In genomic region chr14:72000907-72001306, GRCh38 we compare ENCODE assay signal across 22 cellular contexts.
A peak's percentile ranks its signal among the peaks of the same experiment; 100 is the strongest.
DNase-seq lines count a peak whose midpoint lies in the region; ATAC-seq and TF ChIP-seq lines count a peak whose summit lies in the region.
"Had no signal": no experiment of that assay in that cellular context is flagged by ENCODE, and none has a peak within 500 bp of the region (broad histone marks: within the 10 kb centered on the region; RNA-seq: fewer than 3 reads in every experiment).

No MANE protein-coding gene starts in this region.

- H3K4me1 ChIP-seq in upper lobe of right lung: no peaks in the 10 kb centered on the region
- no peaks in the 10 kb centered on the region for H3K4me1 ChIP-seq in HAP-1
- H3K4me1 ChIP-seq: BLaER1 had no signal

- H3K9me3 ChIP-seq in upper lobe of right lung: no peaks in the 10 kb centered on the region
- no peaks in the 10 kb centered on the region for H3K9me3 ChIP-seq in HAP-1
- H3K9me3 ChIP-seq: BLaER1 had no signal

- ATAC-seq in upper lobe of right lung: peak; percentile 41
- ATAC-seq: activated naive CD8-positive, alpha-beta T cell treated with anti-CD3 and anti-CD28 coated beads, Interleukin-2, amount 50 U/mL, for 24 hours; effector memory CD8-positive, alpha-beta T cell had no signal

- intact Hi-C loops in upper lobe of right lung (cut with DNase I): no loop called here

- DNase-seq in SKM-1 treated with dmso at 0.1 percent for 144 hours (lab: John Stamatoyannopoulos, UW; ENCODE audit: unreplicated experiment) (peak; percentile 4), SKM-1 (lab: John Stamatoyannopoulos, UW; ENCODE audit: unreplicated experiment) (no peak), coronary artery (ENCODE audit: low spot score) (peak; percentile 76), medulla oblongata (ENCODE audit: extremely low spot score) (peak; percentile 73), upper lobe of right lung (peak; percentile 65), HAP-1 (ENCODE audit: low spot score in 2 of 2) (no peak), NCI-H69 (lab: John Stamatoyannopoulos, UW) (no peak), epidermal melanocyte (ENCODE audit: insufficient read length, low spot score) (no peak)
- DNase-seq: 8988T; activated CD8-positive, alpha-beta memory T cell treated with anti-CD3 and anti-CD28 coated beads for 24 hours; activated naive CD8-positive, alpha-beta T cell treated with anti-CD3 and anti-CD28 coated beads, Interleukin-2, amount 50 U/mL, for 24 hours; effector memory CD8-positive, alpha-beta T cell; GF-D8; NCI-H1092 treated with DMSO at 0.1 percent for 48 hours; NCI-H748 treated with DMSO at 0.1 percent for 48 hours; RPMI8226; stimulated activated CD4-positive, alpha-beta T cell treated with anti-CD3 and anti-CD28 coated beads, Interleukin-4, amount 100 ng/mL, for 4 hours; stimulated activated CD8-positive, alpha-beta memory T cell treated with anti-CD3 and anti-CD28 coated beads, Interleukin-4, amount 100 ng/mL, for 48 hours had no signal

- H3K27me3 ChIP-seq in upper lobe of right lung (no peaks in the 10 kb centered on the region), HAP-1 (ENCODE audit: low read depth) (no peaks in the 10 kb centered on the region)
- H3K27me3 ChIP-seq: BLaER1, cardiac muscle cell, hepatocyte had no signal

- TF ChIP-seq CTCF in coronary artery (IDR thresholded peaks at IDR 0.05) (no peak), upper lobe of right lung (IDR thresholded peaks at IDR 0.05) (no peak)

- H3K36me3 ChIP-seq in upper lobe of right lung (no peaks in the 10 kb centered on the region), HAP-1 (replicated peaks) (no peaks in the 10 kb centered on the region)
- H3K36me3 ChIP-seq: BLaER1, cardiac muscle cell had no signal

- H3K27ac ChIP-seq in coronary artery (peak overlapping the region; percentile 17 to 78), upper lobe of right lung (no peak overlapping the region)
- H3K27ac ChIP-seq: BLaER1, cardiac muscle cell, hepatocyte, VCaP had no signal

- H3K4me3 ChIP-seq in coronary artery (peak overlapping the region; percentile 57), upper lobe of right lung (no peak overlapping the region), HAP-1 (no peak overlapping the region)
- H3K4me3 ChIP-seq: BLaER1, cardiac muscle cell, hepatocyte had no signal

- in situ Hi-C loops in HAP-1 (cut with MboI; ENCODE audit: low sequenced_read_pairs): no loop called here

Comparison
In these comparisons a context has a peak if more than half of its experiments do, and no peak if none do; other contexts are left out.
1. DNase-seq: peak in SKM-1 treated with dmso at 0.1 percent for 144 hours (single experiment), coronary artery (single experiment), medulla oblongata (single experiment) and upper lobe of right lung (single experiment); none in SKM-1 (single experiment), HAP-1 (0 of 2), NCI-H69 (single experiment) and epidermal melanocyte (single experiment).